Comparison of ENCODE assay signal across 17 cellular contexts in the genomic region with DNA sequence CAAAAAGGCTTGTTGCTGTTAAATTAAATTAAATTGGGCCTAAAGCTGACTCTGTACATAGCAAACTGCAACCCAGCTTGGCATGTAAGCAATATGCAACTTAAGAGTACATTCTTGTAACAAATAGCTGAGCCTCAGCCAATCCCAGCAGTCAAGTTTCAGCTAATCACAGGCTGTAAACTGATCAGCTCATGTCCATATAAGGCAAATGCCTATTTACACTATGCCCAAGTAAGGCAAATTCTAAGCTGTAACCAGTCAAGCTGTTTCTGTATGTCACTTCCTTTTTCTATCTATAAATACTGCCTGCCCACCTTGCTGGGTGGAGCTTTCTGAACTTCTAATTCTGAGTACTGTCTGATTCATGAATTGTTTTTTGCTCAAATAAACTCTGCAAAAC.
DNase-seq lines count a peak whose midpoint lies in the region; ATAC-seq and TF ChIP-seq lines count a peak whose summit lies in the region.
"Had no signal": no experiment of that assay in that cellular context is flagged by ENCODE, and none has a peak within 500 bp of the region (broad histone marks: within the 10 kb centered on the region; RNA-seq: fewer than 3 reads in every experiment).

No MANE protein-coding gene starts in this region.

- H2AFZ ChIP-seq in IMR-90 (replicated peaks; ENCODE audit: low read length, poor library complexity) (no peak overlapping the region), neural progenitor cell (replicated peaks) (no peak overlapping the region), trophoblast cell (ENCODE audit: insufficient read depth, low read length, poor library complexity) (no peak overlapping the region)
- H2AFZ ChIP-seq: parathyroid adenoma had no signal

- H3K27ac ChIP-seq in IMR-90 (ENCODE audit: insufficient read depth, low read length) = no peak overlapping the region
- no peak overlapping the region for H3K27ac ChIP-seq in neural progenitor cell
- H3K27ac ChIP-seq in trophoblast cell (ENCODE audit: low read depth, low read length) = no peak overlapping the region
- H3K27ac ChIP-seq: parathyroid adenoma, SK-N-MC, transverse colon had no signal

- TF ChIP-seq RAD21 in IMR-90 (IDR thresholded peaks at IDR 0.05; ENCODE audit: low read length) = no peak

- H3F3A ChIP-seq in neural progenitor cell (ENCODE audit: low read depth) = no peaks in the 10 kb centered on the region

- in situ Hi-C loops in IMR-90 (cut with MboI; ENCODE audit: low sequenced_read_pairs) = no loop called here

- no peaks in the 10 kb centered on the region for H3K27me3 Mint-ChIP-seq in neural progenitor cell (ENCODE audit: insufficient read depth, low read depth)

- H3K23ac ChIP-seq in IMR-90 (ENCODE audit: low read depth, low read length) = no peak overlapping the region
- H3K23ac ChIP-seq in trophoblast cell (ENCODE audit: low read length) = no peak overlapping the region

- H3K9me1 ChIP-seq in IMR-90 (ENCODE audit: insufficient read depth, low read length) = no peaks in the 10 kb centered on the region

- H3K9me3 Mint-ChIP-seq in neural progenitor cell = peaks cover 6% of the 10 kb centered on the region
- H3K9me3 Mint-ChIP-seq: activated naive CD4-positive, alpha-beta T cell treated with anti-CD3 and anti-CD28 coated beads, Interleukin-2, amount 50 U/mL, for 24 hours had no signal

- no peak overlapping the region for H3K9ac ChIP-seq in IMR-90 (ENCODE audit: low read depth, low read length)
- H3K9ac ChIP-seq in neural progenitor cell = no peak overlapping the region
- H3K9ac ChIP-seq in trophoblast cell (ENCODE audit: low read length) = no peak overlapping the region
- H3K9ac ChIP-seq: parathyroid adenoma had no signal

- H2AK9ac ChIP-seq in IMR-90 (replicated peaks; ENCODE audit: low read depth, low read length, poor library complexity) = no peak overlapping the region

- no peak overlapping the region for H4K91ac ChIP-seq in IMR-90 (ENCODE audit: insufficient read depth, low read depth, low read length)
- no peak overlapping the region for H4K91ac ChIP-seq in trophoblast cell (ENCODE audit: low read depth, low read length)

- H3K18ac ChIP-seq in IMR-90 (ENCODE audit: low read depth, low read length) (no peak overlapping the region), trophoblast cell (ENCODE audit: low read length) (no peak overlapping the region)

- H3K27ac Mint-ChIP-seq in neural progenitor cell = no peak overlapping the region
- H3K27ac Mint-ChIP-seq: activated naive CD4-positive, alpha-beta T cell treated with anti-CD3 and anti-CD28 coated beads, Interleukin-2, amount 50 U/mL, for 24 hours had no signal

- H4K12ac ChIP-seq in trophoblast cell (ENCODE audit: low read depth, low read length) = no peak overlapping the region

- BruUV-seq in IMR-90 (replicated peaks; lab: Mats Ljungman, UMichigan) = no TSS peak

- H3K79me2 ChIP-seq in neural progenitor cell (ENCODE audit: low read depth) (no peaks in the 10 kb centered on the region), trophoblast cell (ENCODE audit: control insufficient read depth, insufficient read depth, low read length, poor library complexity) (no peaks in the 10 kb centered on the region)
- H3K79me2 ChIP-seq: parathyroid adenoma had no signal

- H4K20me1 ChIP-seq in IMR-90 (ENCODE audit: insufficient read depth, low read length) (no peaks in the 10 kb centered on the region), neural progenitor cell (ENCODE audit: low read depth) (no peaks in the 10 kb centered on the region)

- H3K4me2 ChIP-seq in IMR-90 (ENCODE audit: low read depth, low read length) = no peak overlapping the region
- no peak overlapping the region for H3K4me2 ChIP-seq in neural progenitor cell
- no peak overlapping the region for H3K4me2 ChIP-seq in trophoblast cell (ENCODE audit: low read length)

- no peak for TF ChIP-seq CTCF in IMR-90 (conservative IDR thresholded peaks at IDR 0.05; ENCODE audit: low read depth, low read length)
- TF ChIP-seq CTCF in neural progenitor cell (IDR thresholded peaks at IDR 0.05) = no peak

- no peak overlapping the region for H3K4ac ChIP-seq in IMR-90 (ENCODE audit: low read depth, low read length)
- H3K4ac ChIP-seq in trophoblast cell (ENCODE audit: low read depth, low read length) = no peak overlapping the region

- ATAC-seq in GM19463 (IDR thresholded peaks at IDR 0.05; ENCODE audit: unreplicated experiment) = peak; percentile 57
- peak; percentile 49; the same call in 1 of the 2 replicates for ATAC-seq in IMR-90 (ENCODE audit: low read depth)
- ATAC-seq: activated CD4-positive, CD25-positive, alpha-beta regulatory T cell treated with anti-CD3 and anti-CD28 coated beads, Interleukin-2, amount 50 U/mL, for 24 hours; gastrocnemius medialis had no signal

- no peak overlapping the region for H2BK5ac ChIP-seq in IMR-90 (ENCODE audit: low read depth, low read length, poor library complexity, severe bottlenecking)
- H2BK5ac ChIP-seq in trophoblast cell (ENCODE audit: low read depth, low read length, poor library complexity) = no peak overlapping the region

- H3K27me3 ChIP-seq in IMR-90 (ENCODE audit: control insufficient read depth, insufficient read depth, low read length) = no peaks in the 10 kb centered on the region
- no peaks in the 10 kb centered on the region for H3K27me3 ChIP-seq in neural progenitor cell
- H3K27me3 ChIP-seq in trophoblast cell (ENCODE audit: insufficient read depth, low read length) = no peaks in the 10 kb centered on the region
- H3K27me3 ChIP-seq: gastrocnemius medialis, transverse colon had no signal

- H3K4me3 ChIP-seq in IMR-90 (ENCODE audit: insufficient read depth, low read depth, low read length) (no peak overlapping the region), neural progenitor cell (no peak overlapping the region), trophoblast cell (ENCODE audit: low read depth, low read length) (no peak overlapping the region)
- H3K4me3 ChIP-seq: gastrocnemius medialis, SK-N-MC, transverse colon had no signal

- H2BK120ac ChIP-seq in IMR-90 (ENCODE audit: low read depth, low read length) = no peak overlapping the region
- no peak overlapping the region for H2BK120ac ChIP-seq in trophoblast cell (ENCODE audit: insufficient read depth, low read length, poor library complexity)

- peaks cover 15% of the 10 kb centered on the region for H3K4me1 Mint-ChIP-seq in neural progenitor cell
- H3K4me1 Mint-ChIP-seq: activated naive CD4-positive, alpha-beta T cell treated with anti-CD3 and anti-CD28 coated beads, Interleukin-2, amount 50 U/mL, for 24 hours had no signal

- H2AK5ac ChIP-seq in IMR-90 (ENCODE audit: low read depth, low read length) (no peak overlapping the region), trophoblast cell (ENCODE audit: low read length) (no peak overlapping the region)

- peaks cover 7% of the 10 kb centered on the region for H3K36me3 Mint-ChIP-seq in neural progenitor cell
- H3K36me3 Mint-ChIP-seq: activated naive CD4-positive, alpha-beta T cell treated with anti-CD3 and anti-CD28 coated beads, Interleukin-2, amount 50 U/mL, for 24 hours had no signal

- H3K36me3 ChIP-seq in IMR-90 (ENCODE audit: control insufficient read depth, insufficient read depth, low read length) (no peaks in the 10 kb centered on the region), neural progenitor cell (no peaks in the 10 kb centered on the region), trophoblast cell (ENCODE audit: control insufficient read depth in 1 of 2, insufficient read depth in 2 of 2, low read length in 2 of 2) (no peaks in the 10 kb centered on the region)
- H3K36me3 ChIP-seq: gastrocnemius medialis, transverse colon had no signal

- no peak overlapping the region for H3K56ac ChIP-seq in IMR-90 (ENCODE audit: extremely low read depth, insufficient read depth, low read length)

- CTCF ChIA-PET in IMR-90 (lab: Yijun Ruan, JAX) = no interaction called here

- peak; percentile 36 for DNase-seq in IMR-90
- peak; percentile 71 for DNase-seq in amniotic epithelial cell (ENCODE audit: low read depth)
- DNase-seq in iPS-NIHi11 (ENCODE audit: low spot score) = peak; percentile 3
- no peak for DNase-seq in NCI-H774 (lab: John Stamatoyannopoulos, UW)
- no peak for DNase-seq in neural progenitor cell (ENCODE audit: low spot score)
- DNase-seq in trophoblast cell = no peak
- DNase-seq in stimulated activated CD4-positive, alpha-beta T cell treated with anti-CD3 and anti-CD28 coated beads, Interleukin-12 subunit alpha, Interleukin-12 subunit beta, amount 100 ng/mL, for 4 hours = no peak
- DNase-seq: activated CD8-positive, alpha-beta memory T cell treated with anti-CD3 and anti-CD28 coated beads, Interleukin-2, amount 50 U/mL, for 48 hours; gastrocnemius medialis; NCI-H1105; NCI-H524 treated with DMSO at 0.1 percent for 48 hours; transverse colon had no signal

- intact Hi-C loops in IMR-90 (cut with micrococcal nuclease) = no loop called here

- H3K79me1 ChIP-seq in IMR-90 (ENCODE audit: low read depth in 1 of 2, low read length in 2 of 2) = no peaks in the 10 kb centered on the region
- H3K79me1 ChIP-seq in trophoblast cell (ENCODE audit: low read length) = no peaks in the 10 kb centered on the region

- dilution Hi-C loops in IMR-90 (cut with HindIII; ENCODE audit: low sequenced_read_pairs, unreplicated experiment) = no loop called here

- no peak overlapping the region for H4K5ac ChIP-seq in IMR-90 (ENCODE audit: low read depth, low read length)

- H4K8ac ChIP-seq in IMR-90 (ENCODE audit: low read depth in 2 of 2, low read length in 2 of 2) (no peak overlapping the region), trophoblast cell (ENCODE audit: low read depth, low read length) (no peak overlapping the region)

- no peak overlapping the region for H2BK12ac ChIP-seq in trophoblast cell (ENCODE audit: low read length)

- TF ChIP-seq POLR2A in IMR-90 (IDR thresholded peaks at IDR 0.05; ENCODE audit: low read depth, low read length) = no peak

- H3K4me1 ChIP-seq in IMR-90 (ENCODE audit: control insufficient read depth, insufficient read depth, low read length) (no peaks in the 10 kb centered on the region), neural progenitor cell (no peaks in the 10 kb centered on the region), trophoblast cell (ENCODE audit: control insufficient read depth in 1 of 2, insufficient read depth in 2 of 2, low read length in 2 of 2) (no peaks in the 10 kb centered on the region)
- H3K4me1 ChIP-seq: parathyroid adenoma, transverse colon had no signal

- no peak overlapping the region for H2BK20ac ChIP-seq in IMR-90 (ENCODE audit: low read depth, low read length)

- no peak overlapping the region for H2BK15ac ChIP-seq in IMR-90 (ENCODE audit: low read depth, low read length)

- no peak overlapping the region for H3K4me3 Mint-ChIP-seq in neural progenitor cell
- H3K4me3 Mint-ChIP-seq: activated naive CD4-positive, alpha-beta T cell treated with anti-CD3 and anti-CD28 coated beads, Interleukin-2, amount 50 U/mL, for 24 hours had no signal

- POLR2A ChIA-PET in IMR-90 (lab: Charles Lee; ENCODE audit: unreplicated experiment) = no interaction called here

- H3K9me3 ChIP-seq in IMR-90 (ENCODE audit: control insufficient read depth, insufficient read depth, low read length) = no peaks in the 10 kb centered on the region
- no peaks in the 10 kb centered on the region for H3K9me3 ChIP-seq in neural progenitor cell (ENCODE audit: low read depth)
- no peaks in the 10 kb centered on the region for H3K9me3 ChIP-seq in trophoblast cell (ENCODE audit: insufficient read depth, low read depth, low read length)
- H3K9me3 ChIP-seq: gastrocnemius medialis, transverse colon had no signal

- no peak overlapping the region for H3K14ac ChIP-seq in IMR-90 (replicated peaks; ENCODE audit: low read depth, low read length)
- H3K14ac ChIP-seq in trophoblast cell (ENCODE audit: low read length) = no peak overlapping the region

Comparison
In these comparisons a context has a peak if more than half of its experiments do, and no peak if none do; other contexts are left out.
1. DNase-seq: peak in IMR-90 (single experiment), amniotic epithelial cell (single experiment) and iPS-NIHi11 (single experiment); none in NCI-H774 (single experiment), neural progenitor cell (single experiment), trophoblast cell (0 of 2) and stimulated activated CD4-positive, alpha-beta T cell treated with anti-CD3 and anti-CD28 coated beads, Interleukin-12 subunit alpha, Interleukin-12 subunit beta, amount 100 ng/mL, for 4 hours (single experiment).